In the genomic region with DNA sequence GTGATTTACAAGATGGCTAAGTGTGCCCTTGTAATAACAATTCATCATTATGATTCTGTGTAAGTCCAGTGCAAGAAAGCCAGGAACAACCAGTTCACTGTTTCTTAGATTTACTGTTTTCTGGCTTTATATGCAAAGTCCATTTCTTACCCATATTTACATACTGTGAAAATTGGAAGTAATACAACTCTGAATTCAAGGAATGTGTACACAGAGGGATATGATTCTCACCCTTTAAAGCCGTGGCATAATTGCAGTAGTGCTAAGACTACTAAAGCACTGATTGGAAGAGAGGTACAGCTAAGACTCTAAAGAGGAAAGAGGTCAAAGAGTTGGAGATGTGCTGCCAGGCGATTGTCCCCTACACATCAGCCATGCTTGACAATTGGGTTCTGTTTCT, we compare ENCODE assay signal across 2 cellular contexts.
TF ChIP-seq lines count a peak whose summit lies in the region.

No MANE protein-coding gene starts in this region.

TF ChIP-seq in GM23338, 12 proteins besides CTCF, POLR2A, EP300 and RAD21 (continued from another document):
- TF ChIP-seq, protein P1, sequence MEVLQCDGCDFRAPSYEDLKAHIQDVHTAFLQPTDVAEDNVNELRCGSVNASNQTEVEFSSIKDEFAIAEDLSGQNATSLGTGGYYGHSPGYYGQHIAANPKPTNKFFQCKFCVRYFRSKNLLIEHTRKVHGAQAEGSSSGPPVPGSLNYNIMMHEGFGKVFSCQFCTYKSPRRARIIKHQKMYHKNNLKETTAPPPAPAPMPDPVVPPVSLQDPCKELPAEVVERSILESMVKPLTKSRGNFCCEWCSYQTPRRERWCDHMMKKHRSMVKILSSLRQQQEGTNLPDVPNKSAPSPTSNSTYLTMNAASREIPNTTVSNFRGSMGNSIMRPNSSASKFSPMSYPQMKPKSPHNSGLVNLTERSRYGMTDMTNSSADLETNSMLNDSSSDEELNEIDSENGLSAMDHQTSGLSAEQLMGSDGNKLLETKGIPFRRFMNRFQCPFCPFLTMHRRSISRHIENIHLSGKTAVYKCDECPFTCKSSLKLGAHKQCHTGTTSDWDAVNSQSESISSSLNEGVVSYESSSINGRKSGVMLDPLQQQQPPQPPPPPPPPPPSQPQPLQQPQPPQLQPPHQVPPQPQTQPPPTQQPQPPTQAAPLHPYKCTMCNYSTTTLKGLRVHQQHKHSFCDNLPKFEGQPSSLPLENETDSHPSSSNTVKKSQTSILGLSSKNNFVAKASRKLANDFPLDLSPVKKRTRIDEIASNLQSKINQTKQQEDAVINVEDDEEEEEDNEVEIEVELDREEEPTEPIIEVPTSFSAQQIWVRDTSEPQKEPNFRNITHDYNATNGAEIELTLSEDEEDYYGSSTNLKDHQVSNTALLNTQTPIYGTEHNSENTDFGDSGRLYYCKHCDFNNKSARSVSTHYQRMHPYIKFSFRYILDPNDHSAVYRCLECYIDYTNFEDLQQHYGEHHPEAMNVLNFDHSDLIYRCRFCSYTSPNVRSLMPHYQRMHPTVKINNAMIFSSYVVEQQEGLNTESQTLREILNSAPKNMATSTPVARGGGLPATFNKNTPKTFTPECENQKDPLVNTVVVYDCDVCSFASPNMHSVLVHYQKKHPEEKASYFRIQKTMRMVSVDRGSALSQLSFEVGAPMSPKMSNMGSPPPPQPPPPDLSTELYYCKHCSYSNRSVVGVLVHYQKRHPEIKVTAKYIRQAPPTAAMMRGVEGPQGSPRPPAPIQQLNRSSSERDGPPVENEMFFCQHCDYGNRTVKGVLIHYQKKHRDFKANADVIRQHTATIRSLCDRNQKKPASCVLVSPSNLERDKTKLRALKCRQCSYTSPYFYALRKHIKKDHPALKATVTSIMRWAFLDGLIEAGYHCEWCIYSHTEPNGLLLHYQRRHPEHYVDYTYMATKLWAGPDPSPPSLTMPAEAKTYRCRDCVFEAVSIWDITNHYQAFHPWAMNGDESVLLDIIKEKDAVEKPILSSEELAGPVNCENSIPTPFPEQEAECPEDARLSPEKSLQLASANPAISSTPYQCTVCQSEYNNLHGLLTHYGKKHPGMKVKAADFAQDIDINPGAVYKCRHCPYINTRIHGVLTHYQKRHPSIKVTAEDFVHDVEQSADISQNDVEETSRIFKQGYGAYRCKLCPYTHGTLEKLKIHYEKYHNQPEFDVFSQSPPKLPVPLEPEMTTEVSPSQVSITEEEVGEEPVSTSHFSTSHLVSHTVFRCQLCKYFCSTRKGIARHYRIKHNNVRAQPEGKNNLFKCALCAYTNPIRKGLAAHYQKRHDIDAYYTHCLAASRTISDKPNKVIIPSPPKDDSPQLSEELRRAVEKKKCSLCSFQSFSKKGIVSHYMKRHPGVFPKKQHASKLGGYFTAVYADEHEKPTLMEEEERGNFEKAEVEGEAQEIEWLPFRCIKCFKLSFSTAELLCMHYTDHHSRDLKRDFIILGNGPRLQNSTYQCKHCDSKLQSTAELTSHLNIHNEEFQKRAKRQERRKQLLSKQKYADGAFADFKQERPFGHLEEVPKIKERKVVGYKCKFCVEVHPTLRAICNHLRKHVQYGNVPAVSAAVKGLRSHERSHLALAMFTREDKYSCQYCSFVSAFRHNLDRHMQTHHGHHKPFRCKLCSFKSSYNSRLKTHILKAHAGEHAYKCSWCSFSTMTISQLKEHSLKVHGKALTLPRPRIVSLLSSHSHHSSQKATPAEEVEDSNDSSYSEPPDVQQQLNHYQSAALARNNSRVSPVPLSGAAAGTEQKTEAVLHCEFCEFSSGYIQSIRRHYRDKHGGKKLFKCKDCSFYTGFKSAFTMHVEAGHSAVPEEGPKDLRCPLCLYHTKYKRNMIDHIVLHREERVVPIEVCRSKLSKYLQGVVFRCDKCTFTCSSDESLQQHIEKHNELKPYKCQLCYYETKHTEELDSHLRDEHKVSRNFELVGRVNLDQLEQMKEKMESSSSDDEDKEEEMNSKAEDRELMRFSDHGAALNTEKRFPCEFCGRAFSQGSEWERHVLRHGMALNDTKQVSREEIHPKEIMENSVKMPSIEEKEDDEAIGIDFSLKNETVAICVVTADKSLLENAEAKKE (CRISPR knock-in tag; IDR thresholded peaks at IDR 0.05) = no peak
- no peak for TF ChIP-seq POLR2AphosphoS5 (IDR thresholded peaks at IDR 0.05; ENCODE audit: low read depth)
- TF ChIP-seq JUNB (IDR thresholded peaks at IDR 0.05; ENCODE audit: unreplicated experiment) = no peak
- no peak for TF ChIP-seq CREB1 (CRISPR knock-in tag; IDR thresholded peaks at IDR 0.05; ENCODE audit: low read depth)
- TF ChIP-seq, protein P2, sequence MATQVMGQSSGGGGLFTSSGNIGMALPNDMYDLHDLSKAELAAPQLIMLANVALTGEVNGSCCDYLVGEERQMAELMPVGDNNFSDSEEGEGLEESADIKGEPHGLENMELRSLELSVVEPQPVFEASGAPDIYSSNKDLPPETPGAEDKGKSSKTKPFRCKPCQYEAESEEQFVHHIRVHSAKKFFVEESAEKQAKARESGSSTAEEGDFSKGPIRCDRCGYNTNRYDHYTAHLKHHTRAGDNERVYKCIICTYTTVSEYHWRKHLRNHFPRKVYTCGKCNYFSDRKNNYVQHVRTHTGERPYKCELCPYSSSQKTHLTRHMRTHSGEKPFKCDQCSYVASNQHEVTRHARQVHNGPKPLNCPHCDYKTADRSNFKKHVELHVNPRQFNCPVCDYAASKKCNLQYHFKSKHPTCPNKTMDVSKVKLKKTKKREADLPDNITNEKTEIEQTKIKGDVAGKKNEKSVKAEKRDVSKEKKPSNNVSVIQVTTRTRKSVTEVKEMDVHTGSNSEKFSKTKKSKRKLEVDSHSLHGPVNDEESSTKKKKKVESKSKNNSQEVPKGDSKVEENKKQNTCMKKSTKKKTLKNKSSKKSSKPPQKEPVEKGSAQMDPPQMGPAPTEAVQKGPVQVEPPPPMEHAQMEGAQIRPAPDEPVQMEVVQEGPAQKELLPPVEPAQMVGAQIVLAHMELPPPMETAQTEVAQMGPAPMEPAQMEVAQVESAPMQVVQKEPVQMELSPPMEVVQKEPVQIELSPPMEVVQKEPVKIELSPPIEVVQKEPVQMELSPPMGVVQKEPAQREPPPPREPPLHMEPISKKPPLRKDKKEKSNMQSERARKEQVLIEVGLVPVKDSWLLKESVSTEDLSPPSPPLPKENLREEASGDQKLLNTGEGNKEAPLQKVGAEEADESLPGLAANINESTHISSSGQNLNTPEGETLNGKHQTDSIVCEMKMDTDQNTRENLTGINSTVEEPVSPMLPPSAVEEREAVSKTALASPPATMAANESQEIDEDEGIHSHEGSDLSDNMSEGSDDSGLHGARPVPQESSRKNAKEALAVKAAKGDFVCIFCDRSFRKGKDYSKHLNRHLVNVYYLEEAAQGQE (IDR thresholded peaks at IDR 0.05; ENCODE audit: unreplicated experiment) = no peak
- no peak for TF ChIP-seq ZNF114 (CRISPR knock-in tag; IDR thresholded peaks at IDR 0.05)
- TF ChIP-seq ZNF331 (CRISPR knock-in tag; IDR thresholded peaks at IDR 0.05; ENCODE audit: low read depth) = no peak
TF ChIP-seq in GM23338: peak in this region for 0.

TF ChIP-seq in WTC11, 78 proteins besides CTCF, POLR2A, EP300 and RAD21 (continued from another document):
- TF ChIP-seq, protein P3, sequence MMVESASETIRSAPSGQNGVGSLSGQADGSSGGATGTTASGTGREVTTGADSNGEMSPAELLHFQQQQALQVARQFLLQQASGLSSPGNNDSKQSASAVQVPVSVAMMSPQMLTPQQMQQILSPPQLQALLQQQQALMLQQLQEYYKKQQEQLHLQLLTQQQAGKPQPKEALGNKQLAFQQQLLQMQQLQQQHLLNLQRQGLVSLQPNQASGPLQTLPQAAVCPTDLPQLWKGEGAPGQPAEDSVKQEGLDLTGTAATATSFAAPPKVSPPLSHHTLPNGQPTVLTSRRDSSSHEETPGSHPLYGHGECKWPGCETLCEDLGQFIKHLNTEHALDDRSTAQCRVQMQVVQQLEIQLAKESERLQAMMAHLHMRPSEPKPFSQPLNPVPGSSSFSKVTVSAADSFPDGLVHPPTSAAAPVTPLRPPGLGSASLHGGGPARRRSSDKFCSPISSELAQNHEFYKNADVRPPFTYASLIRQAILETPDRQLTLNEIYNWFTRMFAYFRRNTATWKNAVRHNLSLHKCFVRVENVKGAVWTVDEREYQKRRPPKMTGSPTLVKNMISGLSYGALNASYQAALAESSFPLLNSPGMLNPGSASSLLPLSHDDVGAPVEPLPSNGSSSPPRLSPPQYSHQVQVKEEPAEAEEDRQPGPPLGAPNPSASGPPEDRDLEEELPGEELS (CRISPR knock-in tag; IDR thresholded peaks at IDR 0.05) = no peak
TF ChIP-seq in WTC11: peak in this region for 0.
